Comparison of ENCODE assay signal across 9 cellular contexts in genomic region chr14:102095871-102096568, GRCh38. TPM values are rescaled to one million over a fixed set of nuclear protein-coding genes. Genes with fewer than 3 reads are reported as not detected.
DNase-seq lines count a peak whose midpoint lies in the region; ATAC-seq and TF ChIP-seq lines count a peak whose summit lies in the region.
"Had no signal": no experiment of that assay in that cellular context is flagged by ENCODE, and none has a peak within 500 bp of the region (broad histone marks: within the 10 kb centered on the region; RNA-seq: fewer than 3 reads in every experiment).

No MANE protein-coding gene starts in this region.

- peaks cover 17 to 24% of the 10 kb centered on the region in 2 donors for H3K4me1 ChIP-seq in thyroid gland

- CTCF ChIA-PET in activated CD8-positive, alpha-beta T cell treated with anti-CD3 and anti-CD28 coated beads, Interleukin-2, amount 10 ng/mL, durations not matched to agents 7 days and 5 days (lab: Charles Lee) = interaction anchor here (0.6 to 3.4 kb wide), 44 partner anchors 8 to 390 kb away, joined by 3 to 33 read pairs (median 4); partner anchors contain the start of gene MOK

- TF ChIP-seq CTCF in thyroid gland (IDR thresholded peaks at IDR 0.05) = no peak

- TF ChIP-seq POLR2A in thyroid gland (IDR thresholded peaks at IDR 0.05) = no peak

- peak overlapping the region in 2 of 3 donors; percentile 42 to 51 for H3K27ac ChIP-seq in thyroid gland
- H3K27ac ChIP-seq: left ventricle myocardium inferior had no signal

- peaks cover 9% of the 10 kb centered on the region for H3K4me1 Mint-ChIP-seq in activated CD8-positive, alpha-beta T cell treated with anti-CD3 and anti-CD28 coated beads, Interleukin-2, amount 10 ng/mL, durations not matched to agents 7 days and 5 days (ENCODE audit: low read depth)

- no peaks in the 10 kb centered on the region for H3K36me3 Mint-ChIP-seq in activated CD8-positive, alpha-beta T cell treated with anti-CD3 and anti-CD28 coated beads, Interleukin-2, amount 10 ng/mL, durations not matched to agents 7 days and 5 days (ENCODE audit: low read depth)

- no peak overlapping the region for H3K27ac Mint-ChIP-seq in activated CD8-positive, alpha-beta T cell treated with anti-CD3 and anti-CD28 coated beads, Interleukin-2, amount 10 ng/mL, durations not matched to agents 7 days and 5 days

- H3K36me3 ChIP-seq in thyroid gland = no peaks in the 10 kb centered on the region
- H3K36me3 ChIP-seq: left ventricle myocardium inferior had no signal

- H3K4me3 Mint-ChIP-seq in activated CD8-positive, alpha-beta T cell treated with anti-CD3 and anti-CD28 coated beads, Interleukin-2, amount 10 ng/mL, durations not matched to agents 7 days and 5 days = no peak overlapping the region

- H3K9me3 Mint-ChIP-seq in activated CD8-positive, alpha-beta T cell treated with anti-CD3 and anti-CD28 coated beads, Interleukin-2, amount 10 ng/mL, durations not matched to agents 7 days and 5 days (ENCODE audit: insufficient read depth) = no peaks in the 10 kb centered on the region

- 31 to 36% methylated on average over 8 of the region's 8 CpGs for WGBS in thyroid gland, 2 donors

- no peaks in the 10 kb centered on the region for H3K27me3 Mint-ChIP-seq in activated CD8-positive, alpha-beta T cell treated with anti-CD3 and anti-CD28 coated beads, Interleukin-2, amount 10 ng/mL, durations not matched to agents 7 days and 5 days (ENCODE audit: low read depth)

- no peak overlapping the region for H3K4me3 ChIP-seq in thyroid gland (replicated peaks in 1 of 3)
- H3K4me3 ChIP-seq: left ventricle myocardium inferior had no signal

- no peaks in the 10 kb centered on the region for H3K9me3 ChIP-seq in thyroid gland
- H3K9me3 ChIP-seq: left ventricle myocardium inferior had no signal

- ATAC-seq in Right ventricle myocardium inferior = peak; percentile 30
- peak; percentile 27 for ATAC-seq in activated CD8-positive, alpha-beta T cell treated with anti-CD3 and anti-CD28 coated beads, Interleukin-2, amount 10 ng/mL, durations not matched to agents 7 days and 5 days
- peak; percentile 42 for ATAC-seq in left lobe of liver
- no peak for ATAC-seq in HG03025 (IDR thresholded peaks at IDR 0.05; ENCODE audit: low FRiP score, unreplicated experiment)

- intact Hi-C loops in Right ventricle myocardium inferior (cut with DNase I) (loop anchor here (1.0 to 2.0 kb wide), 3 partner anchors 33 to 389 kb away; no protein-coding TSS in a partner anchor), cardiac septum (cut with DNase I) (loop anchor here (1.0 to 5.0 kb wide), 4 partner anchors 34 to 389 kb away; no protein-coding TSS in a partner anchor), thyroid gland (cut with DNase I) (loop anchor here (5.0 to 10.0 kb wide), 3 partner anchors 34 to 131 kb away; partner anchors contain the start of gene DYNC1H1)

- H3K27me3 ChIP-seq in thyroid gland = no peaks in the 10 kb centered on the region

- DNase-seq in Right ventricle myocardium inferior (ENCODE audit: missing footprints) = no peak
- DNase-seq in cardiac septum (ENCODE audit: low spot score) = no peak
- no peak for DNase-seq in activated CD8-positive, alpha-beta T cell treated with anti-CD3 and anti-CD28 coated beads, Interleukin-2, amount 10 ng/mL, durations not matched to agents 7 days and 5 days
- no peak for DNase-seq in left lobe of liver (ENCODE audit: low spot score)
- DNase-seq in thyroid gland = no peak
- DNase-seq in mesenteric fat pad (ENCODE audit: low spot score) = no peak
- no peak for DNase-seq in HT-29 (ENCODE audit: low spot score)

- POLR2A ChIA-PET in activated CD8-positive, alpha-beta T cell treated with anti-CD3 and anti-CD28 coated beads, Interleukin-2, amount 10 ng/mL, durations not matched to agents 7 days and 5 days (lab: Charles Lee) = interaction anchor here (1.0 to 1.1 kb wide), 2 partner anchors 11 to 76 kb away, joined by 3 to 4 read pairs; no protein-coding TSS in a partner anchor

RNA-seq across cellular contexts. Expression of gene HSP90AA1, which starts 9.2 kb away (rescaled TPM):
- total RNA-seq in Right ventricle myocardium inferior (484 TPM), cardiac septum (475 TPM), left lobe of liver (113 TPM), thyroid gland (100 to 1,000 TPM; 217 to 405 (median 278) TPM), mesenteric fat pad (473 TPM)
- 100 to 1,000 TPM; 702 to 715 TPM for total RNA-seq in activated CD8-positive, alpha-beta T cell treated with anti-CD3 and anti-CD28 coated beads, Interleukin-2, amount 10 ng/mL, durations not matched to agents 7 days and 5 days
- total RNA-seq in HT-29 (2014; rRNA removed; shearing (Covaris generic)) = 90.5 and 100 TPM in 2 replicates

RNA-seq across cellular contexts. Expression of gene WDR20, which starts 43.7 kb away (rescaled TPM):
- total RNA-seq in Right ventricle myocardium inferior (20.5 TPM), cardiac septum (21.9 TPM), left lobe of liver (14.0 TPM), thyroid gland (10 to 100 TPM; 27.1 to 48.8 (median 37.6) TPM), mesenteric fat pad (34.1 TPM)
- 10 to 100 TPM; 30.3 to 30.6 TPM for total RNA-seq in activated CD8-positive, alpha-beta T cell treated with anti-CD3 and anti-CD28 coated beads, Interleukin-2, amount 10 ng/mL, durations not matched to agents 7 days and 5 days
- total RNA-seq in HT-29 (2014; rRNA removed; shearing (Covaris generic)) = 7.3 and 9.8 TPM in 2 replicates
